ENCODE assay signal across 2 cellular contexts in the genomic region with DNA sequence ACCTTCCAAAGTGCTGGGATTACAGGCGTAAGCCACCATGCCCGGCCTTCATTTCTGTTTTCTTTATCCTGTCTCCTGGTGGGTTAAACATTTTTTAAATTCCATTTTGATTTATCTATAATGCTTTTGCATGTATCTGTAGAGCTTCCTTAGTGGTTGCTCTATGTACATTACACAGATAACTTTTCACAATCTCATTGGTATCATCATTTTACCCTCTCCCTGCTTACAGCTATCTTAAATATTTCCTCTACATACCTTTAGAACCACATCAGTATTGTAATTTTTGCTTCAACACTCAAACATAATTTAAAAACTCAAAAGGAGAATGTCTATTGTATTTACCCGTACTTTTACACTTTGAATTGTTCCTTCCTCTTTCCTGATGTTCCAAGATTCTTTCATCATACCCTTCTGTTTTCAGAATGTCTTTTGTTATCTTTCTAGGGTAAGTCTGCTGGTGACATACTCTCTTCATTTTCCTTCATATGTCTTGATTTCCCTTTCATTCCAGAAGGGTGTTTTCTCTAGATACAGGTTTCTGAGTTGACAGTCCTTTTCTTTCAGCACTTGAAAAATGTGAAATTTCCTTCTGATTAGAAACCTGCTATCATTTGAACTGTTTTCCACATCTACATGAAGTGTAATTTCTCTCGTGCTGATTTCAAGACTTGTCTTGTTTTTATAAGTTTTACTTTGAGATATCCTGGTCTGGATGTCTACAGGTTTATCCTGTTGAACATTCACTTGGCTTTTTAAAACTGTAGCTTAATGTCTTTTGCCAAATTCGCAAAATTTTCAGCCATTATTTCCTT.
TF ChIP-seq lines count a peak whose summit lies in the region.

No MANE protein-coding gene starts in this region.

TF ChIP-seq in A549, 52 proteins besides CTCF, POLR2A, EP300 and RAD21 (continued from another document):
- TF ChIP-seq USF2 (IDR thresholded peaks at IDR 0.05), result no peak

TF ChIP-seq in WTC11, 78 proteins besides CTCF, POLR2A, EP300 and RAD21 (continued from another document):
- TF ChIP-seq, protein P1, sequence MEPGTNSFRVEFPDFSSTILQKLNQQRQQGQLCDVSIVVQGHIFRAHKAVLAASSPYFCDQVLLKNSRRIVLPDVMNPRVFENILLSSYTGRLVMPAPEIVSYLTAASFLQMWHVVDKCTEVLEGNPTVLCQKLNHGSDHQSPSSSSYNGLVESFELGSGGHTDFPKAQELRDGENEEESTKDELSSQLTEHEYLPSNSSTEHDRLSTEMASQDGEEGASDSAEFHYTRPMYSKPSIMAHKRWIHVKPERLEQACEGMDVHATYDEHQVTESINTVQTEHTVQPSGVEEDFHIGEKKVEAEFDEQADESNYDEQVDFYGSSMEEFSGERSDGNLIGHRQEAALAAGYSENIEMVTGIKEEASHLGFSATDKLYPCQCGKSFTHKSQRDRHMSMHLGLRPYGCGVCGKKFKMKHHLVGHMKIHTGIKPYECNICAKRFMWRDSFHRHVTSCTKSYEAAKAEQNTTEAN (CRISPR knock-in tag; IDR thresholded peaks at IDR 0.05), result no peak
- no peak for TF ChIP-seq AFF4 (CRISPR knock-in tag; IDR thresholded peaks at IDR 0.05; ENCODE audit: borderline replicate concordance)
- TF ChIP-seq ZNF219 (CRISPR knock-in tag; IDR thresholded peaks at IDR 0.05; ENCODE audit: borderline replicate concordance), result no peak
- TF ChIP-seq MYBL2 (CRISPR knock-in tag; IDR thresholded peaks at IDR 0.05), result no peak
- TF ChIP-seq MLX (CRISPR knock-in tag; IDR thresholded peaks at IDR 0.05), result no peak
- TF ChIP-seq IRF1 (CRISPR knock-in tag; IDR thresholded peaks at IDR 0.05), result no peak
- TF ChIP-seq NFATC4 (CRISPR knock-in tag; IDR thresholded peaks at IDR 0.05), result no peak
- no peak for TF ChIP-seq MXD4 (CRISPR knock-in tag; IDR thresholded peaks at IDR 0.05; ENCODE audit: borderline replicate concordance)
- TF ChIP-seq FOXJ3 (CRISPR knock-in tag; IDR thresholded peaks at IDR 0.05; ENCODE audit: borderline replicate concordance), result no peak
